ENCODE assay signal across 8 cellular contexts in genomic region chr1:243850013-243850367, GRCh38. TPM values are rescaled to one million over a fixed set of nuclear protein-coding genes. Genes with fewer than 3 reads are reported as not detected.
DNase-seq lines count a peak whose midpoint lies in the region; ATAC-seq and TF ChIP-seq lines count a peak whose summit lies in the region.

Gene AKT3 (minus strand): TSS chr1:243850243. CDS start chr1:243843170, 7,073 bp downstream.

- H3K9me2 ChIP-seq in HCT116 (ENCODE audit: insufficient read depth): no peaks in the 10 kb centered on the region

- H2AFZ ChIP-seq in HCT116 (ENCODE audit: low read depth, low read length, poor library complexity, severe bottlenecking): no peak within 1 kb of the TSS

- CTCF ChIA-PET in HCT116 (lab: Charles Lee) (interaction anchor here (1.0 kb wide), 1 partner anchor 154 kb away, joined by 3 read pairs; no protein-coding TSS in a partner anchor), T-cell (lab: Charles Lee) (interaction anchor here (0.6 kb wide), 2 partner anchors 111 to 198 kb away, joined by 3 read pairs; no protein-coding TSS in a partner anchor)

- peak within 1 kb of the TSS; percentile 13 to 20; a peak in 2 of 4 replicates for H3K4me3 ChIP-seq in HCT116 (replicated peaks in 1 of 2; ENCODE audit: low read depth in 1 of 2, low read length in 2 of 2)
- peak within 1 kb of the TSS; percentile 76 for H3K4me3 ChIP-seq in fibroblast of mammary gland (ENCODE audit: control insufficient read depth, low read depth, low read length)

- peak; percentile 89 for ATAC-seq in HCT116
- ATAC-seq in T-cell (replicated peaks in 1 of 4): peak in 2 of 4 experiments; percentile 6 to 8
- ATAC-seq in GM18907 (IDR thresholded peaks at IDR 0.05; ENCODE audit: unreplicated experiment): no peak
- no peak for ATAC-seq in HG03159 (IDR thresholded peaks at IDR 0.05; ENCODE audit: unreplicated experiment)

- BruUV-seq in HCT116 (replicated peaks; lab: Mats Ljungman, UMichigan): no TSS peak

- H3K9me3 Mint-ChIP-seq in T-cell (no peaks in the 10 kb centered on the region), neural crest cell (no peaks in the 10 kb centered on the region)

- H3K4me1 ChIP-seq in HCT116 (ENCODE audit: control insufficient read depth in 1 of 2, insufficient read depth in 2 of 2, low read length in 2 of 2): no peaks in the 10 kb centered on the region

- H3K36me3 ChIP-seq in HCT116 (ENCODE audit: control insufficient read depth in 1 of 2, insufficient read depth in 2 of 2, low read length in 2 of 2): no peaks in the 10 kb centered on the region

- H3K4me1 Mint-ChIP-seq in T-cell (peaks cover 39 to 42% (median 40%) of the 10 kb centered on the region in 3 donors), neural crest cell (peaks cover 25% of the 10 kb centered on the region)

- H3K4me3 Mint-ChIP-seq in T-cell: peak within 1 kb of the TSS; percentile 93 to 96 (median 93)
- H3K4me3 Mint-ChIP-seq in neural crest cell: peak within 1 kb of the TSS; percentile 99

- intact Hi-C loops in HCT116 (cut with micrococcal nuclease): loop anchor here (5.0 kb wide), 1 partner anchor 192 kb away; no protein-coding TSS in a partner anchor

- TF ChIP-seq RAD21 in HCT116 (IDR thresholded peaks at IDR 0.05; ENCODE audit: low read depth): no peak

- RAD21 ChIA-PET in HCT116 (lab: Charles Lee; ENCODE audit: low non-redundant PET in 1 of 2, low total read pairs in 2 of 2, uncharacterized antibody in 2 of 2, unreplicated experiment in 2 of 2): interaction anchor here in 1 of 2 experiments (0.7 kb wide), 1 partner anchor 87 kb away, joined by 3 read pairs; no protein-coding TSS in a partner anchor

- H4K20me1 ChIP-seq in HCT116 (ENCODE audit: insufficient read depth): no peaks in the 10 kb centered on the region; the same call in 1 of the 2 replicates

- H3K9ac ChIP-seq in HCT116 (ENCODE audit: low read length): no peak within 1 kb of the TSS

- H3K4me2 ChIP-seq in HCT116 (ENCODE audit: low read length): peak within 1 kb of the TSS; percentile 59

- TF ChIP-seq POLR2A in HCT116 (IDR thresholded peaks at IDR 0.05; ENCODE audit: borderline replicate concordance, extremely low read depth, insufficient read depth, insufficient read length): no peak

- TF ChIP-seq CTCF in HCT116 (IDR thresholded peaks at IDR 0.05 in 2 of 3, conservative IDR thresholded peaks at IDR 0.05 in 1 of 3; ENCODE audit: borderline replicate concordance in 1 of 3, insufficient read depth in 1 of 3, low read depth in 2 of 3, low read length in 2 of 3) (no peak), fibroblast of mammary gland (conservative IDR thresholded peaks at IDR 0.05; ENCODE audit: control insufficient read depth, insufficient read depth, low read depth, low read length) (no peak), neural crest cell (conservative IDR thresholded peaks at IDR 0.05) (no peak)

- no peak for DNase-seq in HCT116 (ENCODE audit: low read depth, low spot score)
- DNase-seq in T-cell: no peak
- no peak for DNase-seq in fibroblast of mammary gland (ENCODE audit: low read depth)
- no peak for DNase-seq in neural crest cell (ENCODE audit: low read depth, low spot score)
- no peak for DNase-seq in COR-L47 (lab: John Stamatoyannopoulos, UW)
- no peak for DNase-seq in GOT3 (lab: John Stamatoyannopoulos, UW)

- POLR2A ChIA-PET in HCT116 (lab: Charles Lee): no interaction called here
- POLR2A ChIA-PET in T-cell (lab: Charles Lee): interaction anchor here (0.6 to 1.1 kb wide), 5 partner anchors 11 to 803 kb away, joined by 5 to 9 read pairs (median 7); partner anchors contain the start of gene DESI2 (in 1 of the 2)

- H3K79me2 ChIP-seq in HCT116 (ENCODE audit: insufficient read depth, low read length): no peaks in the 10 kb centered on the region

- peaks cover 48% of the 10 kb centered on the region for H3K27me3 ChIP-seq in HCT116 (ENCODE audit: insufficient read depth, low read length)

- H3K27ac Mint-ChIP-seq in T-cell (peak within 1 kb of the TSS; percentile 96 to 97), neural crest cell (ENCODE audit: unreplicated experiment) (peak within 1 kb of the TSS; percentile 92)

- H3K27me3 Mint-ChIP-seq in T-cell (no peaks in the 10 kb centered on the region), neural crest cell (ENCODE audit: low read depth) (peaks cover 16% of the 10 kb centered on the region)

- no peaks in the 10 kb centered on the region for H3K9me3 ChIP-seq in HCT116 (ENCODE audit: control insufficient read depth in 1 of 2, insufficient read depth in 1 of 2, low read depth in 1 of 2, low read length in 2 of 2)

- H3K36me3 Mint-ChIP-seq in T-cell (no peaks in the 10 kb centered on the region), neural crest cell (ENCODE audit: low read depth) (no peaks in the 10 kb centered on the region)

- H3K27ac ChIP-seq in HCT116 (ENCODE audit: low read depth, low read length): no peak within 1 kb of the TSS

TF ChIP-seq in HCT116, 20 proteins besides CTCF, POLR2A, EP300 and RAD21:
- TF ChIP-seq EZH2 (IDR thresholded peaks at IDR 0.05) (no peak), FOSL1 (IDR thresholded peaks at IDR 0.05; ENCODE audit: low read depth) (no peak)
- TF ChIP-seq, protein P1, sequence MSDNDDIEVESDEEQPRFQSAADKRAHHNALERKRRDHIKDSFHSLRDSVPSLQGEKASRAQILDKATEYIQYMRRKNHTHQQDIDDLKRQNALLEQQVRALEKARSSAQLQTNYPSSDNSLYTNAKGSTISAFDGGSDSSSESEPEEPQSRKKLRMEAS (IDR thresholded peaks at IDR 0.05): no peak

RNA-seq across cellular contexts. Expression of gene AKT3, which starts in this region (rescaled TPM):
- total RNA-seq in HCT116 (2021; ENCODE audit: unreplicated experiment) (0.49 TPM), T-cell (100 to 1,000 TPM in 4 of 5 donors, 10 to 100 TPM in 1; 94.5 to 124 (median 112) TPM), neural crest cell (38.2 and 41.3 TPM in 2 replicates)
- 0.02 and 0.09 TPM in 2 replicates for polyA plus RNA-seq in HCT116 (2012)

Comparison
In these comparisons a context has a peak if more than half of its experiments do, and no peak if none do; other contexts are left out.
1. RNA of gene AKT3 (total RNA-seq): 94.5 to 124 TPM in T-cell and 38.2 to 41.3 TPM in neural crest cell; 0.49 TPM in HCT116 (single experiment); every median in the first group is over 10 times any median in the second.
2. Peak in ATAC-seq, H3K4me3 ChIP-seq and H3K4me2 ChIP-seq in HCT116; RNA of the gene not detected or under 1 TPM.